27 cellular contexts compared by ENCODE assay signal in the genomic region with DNA sequence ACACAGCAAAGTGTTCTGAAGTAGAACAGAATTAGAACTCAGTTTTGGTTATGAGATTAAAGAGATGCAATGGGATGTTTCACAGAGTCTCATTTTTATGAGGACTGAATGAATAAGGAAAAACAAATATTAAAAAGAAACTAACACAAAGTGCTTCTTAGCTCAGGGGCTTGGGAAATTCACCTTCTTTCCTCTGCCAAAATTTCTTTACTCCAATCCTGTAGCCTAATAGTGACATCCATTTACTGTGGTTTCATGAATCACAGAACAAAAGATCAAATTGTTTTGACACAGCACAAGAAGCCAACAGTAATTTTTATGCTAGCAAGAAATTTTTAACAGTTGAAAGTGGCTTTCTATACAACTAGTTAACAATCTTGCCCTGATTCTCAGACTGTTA.
"Had no signal": no experiment of that assay in that cellular context is flagged by ENCODE, and none has a peak within 500 bp of the region (broad histone marks: within the 10 kb centered on the region; RNA-seq: fewer than 3 reads in every experiment).

No MANE protein-coding gene starts in this region.

- H3K4me3 Mint-ChIP-seq: activated B cell treated with CpG ODN at 0.5 μM for 24 hours; activated CD4-positive, alpha-beta memory T cell treated with anti-CD3 and anti-CD28 coated beads, Interleukin-2, amount 10 ng/mL, durations not matched to agents 7 days and 5 days; activated naive CD4-positive, alpha-beta T cell treated with anti-CD3 and anti-CD28 coated beads for 36 hours; activated T-helper 1 cell treated with anti-CD3 and anti-CD28 coated beads, Interleukin-12 subunit alpha, Interleukin-12 subunit beta, Interleukin-2, Interleukin-4 antibody, amounts not matched to agents 30 ng/mL and 10 ng/mL and 1 ng/mL, durations not matched to agents 14 hours and 24 hours and 36 hours; brain had no signal

- H3K4me3 ChIP-seq: K562 had no signal

- H3K27ac ChIP-seq: VCaP had no signal

- H3K4me1 Mint-ChIP-seq: activated B cell treated with CpG ODN at 0.5 μM for 24 hours; activated CD4-positive, alpha-beta memory T cell treated with anti-CD3 and anti-CD28 coated beads, Interleukin-2, amount 10 ng/mL, durations not matched to agents 7 days and 5 days; brain had no signal

- H3K27me3 Mint-ChIP-seq: activated B cell treated with CpG ODN at 0.5 μM for 24 hours; activated CD4-positive, alpha-beta memory T cell treated with anti-CD3 and anti-CD28 coated beads, Interleukin-2, amount 10 ng/mL, durations not matched to agents 7 days and 5 days; brain had no signal

- H3K9me3 Mint-ChIP-seq: activated B cell treated with CpG ODN at 0.5 μM for 24 hours; activated CD4-positive, alpha-beta memory T cell treated with anti-CD3 and anti-CD28 coated beads, Interleukin-2, amount 10 ng/mL, durations not matched to agents 7 days and 5 days; activated naive CD4-positive, alpha-beta T cell treated with anti-CD3 and anti-CD28 coated beads for 36 hours; activated T-helper 1 cell treated with anti-CD3 and anti-CD28 coated beads, Interleukin-12 subunit alpha, Interleukin-12 subunit beta, Interleukin-2, Interleukin-4 antibody, amounts not matched to agents 30 ng/mL and 10 ng/mL and 1 ng/mL, durations not matched to agents 14 hours and 24 hours and 36 hours; brain had no signal

- H3K27ac Mint-ChIP-seq: activated B cell treated with CpG ODN at 0.5 μM for 24 hours; activated CD4-positive, alpha-beta memory T cell treated with anti-CD3 and anti-CD28 coated beads, Interleukin-2, amount 10 ng/mL, durations not matched to agents 7 days and 5 days; activated naive CD4-positive, alpha-beta T cell treated with anti-CD3 and anti-CD28 coated beads for 36 hours; activated T-helper 1 cell treated with anti-CD3 and anti-CD28 coated beads, Interleukin-12 subunit alpha, Interleukin-12 subunit beta, Interleukin-2, Interleukin-4 antibody, amounts not matched to agents 30 ng/mL and 10 ng/mL and 1 ng/mL, durations not matched to agents 14 hours and 24 hours and 36 hours; brain had no signal

- DNase-seq: activated B cell treated with CpG ODN at 0.5 μM for 24 hours; activated CD4-positive, alpha-beta memory T cell treated with anti-CD3 and anti-CD28 coated beads, Interleukin-2, amount 10 ng/mL, durations not matched to agents 7 days and 5 days; activated CD4-positive, alpha-beta T cell treated with anti-CD3 and anti-CD28 coated beads for 1 hour; activated CD4-positive, alpha-beta T cell treated with anti-CD3 and anti-CD28 coated beads for 48 hours; activated gamma-delta T cell treated with Interleukin-2 at 50 U/mL for 16 hours; activated naive CD4-positive, alpha-beta T cell treated with anti-CD3 and anti-CD28 coated beads for 36 hours; activated T-cell treated with anti-CD3 and anti-CD28 coated beads, Interleukin-2, amount 50 U/mL, for 1 hour; anterior cingulate cortex; central memory CD4-positive, alpha-beta T cell; IMR-90; NCI-H1105; NCI-H1417 treated with DMSO at 0.1 percent for 48 hours; NCI-H1930; NCI-H2081 treated with DMSO at 0.1 percent for 48 hours; NCI-H226; NCI-H446 treated with DMSO at 0.1 percent for 48 hours; NCI-H524 treated with DMSO at 0.1 percent for 48 hours; NK-92 treated with Interleukin-12 subunit alpha and Interleukin-12 subunit beta, amount 100 ng/mL, for 24 hours; Right ventricle myocardium superior; SW 1271; T-helper 1 cell; T-helper 2 cell; T-helper 9 cell had no signal

- ATAC-seq: K562 had no signal
